In genomic region chr17:50056217-50056960, GRCh38 we compare ENCODE assay signal across 8 cellular contexts. TPM values are rescaled to one million over a fixed set of nuclear protein-coding genes. Genes with fewer than 3 reads are reported as not detected.
DNase-seq lines count a peak whose midpoint lies in the region; ATAC-seq and TF ChIP-seq lines count a peak whose summit lies in the region.

No MANE protein-coding gene starts in this region.

- POLR2A ChIA-PET in activated CD4-positive, alpha-beta T cell treated with anti-CD3 and anti-CD28 coated beads for 36 hours (lab: Charles Lee), result interaction anchor here (1.0 kb wide), 1 partner anchor 38 kb away, joined by 4 read pairs; no protein-coding TSS in a partner anchor

- peaks cover 4% of the 10 kb centered on the region for H3K27me3 Mint-ChIP-seq in activated CD4-positive, alpha-beta T cell treated with anti-CD3 and anti-CD28 coated beads for 36 hours

- peak overlapping the region; percentile 95 to 99 for H3K27ac ChIP-seq in coronary artery

- CTCF ChIA-PET in activated CD4-positive, alpha-beta T cell treated with anti-CD3 and anti-CD28 coated beads for 36 hours (lab: Charles Lee), result interaction anchor here (0.6 to 2.4 kb wide), 15 partner anchors 8 to 656 kb away, joined by 3 to 22 read pairs (median 4); partner anchors contain the start of gene PDK2

- intact Hi-C loops in activated CD4-positive, alpha-beta T cell treated with anti-CD3 and anti-CD28 coated beads for 36 hours (cut with DNase I, micrococcal nuclease), result loop anchor here in 1 of 2 experiments (1.0 kb wide), 3 partner anchors 29 to 87 kb away; partner anchors contain the start of genes DLX4 and PDK2

- H3K9me3 Mint-ChIP-seq in activated CD4-positive, alpha-beta T cell treated with anti-CD3 and anti-CD28 coated beads for 36 hours (ENCODE audit: low read depth), result no peaks in the 10 kb centered on the region

- peaks cover 25% of the 10 kb centered on the region for H3K4me1 Mint-ChIP-seq in activated CD4-positive, alpha-beta T cell treated with anti-CD3 and anti-CD28 coated beads for 36 hours

- DNase-seq in COLO668 (lab: John Stamatoyannopoulos, UW; ENCODE audit: unreplicated experiment) (peak; percentile 71), HCEC 1CT (peak; percentile 74), NCI-H2107 treated with DMSO at 0.1 percent for 48 hours (lab: John Stamatoyannopoulos, UW; ENCODE audit: unreplicated experiment) (peak; percentile 65), coronary artery (ENCODE audit: low spot score) (no peak), medulla oblongata (ENCODE audit: extremely low spot score) (peak; percentile 16), GDM1 (lab: John Stamatoyannopoulos, UW) (no peak)
- peak; percentile 85 for DNase-seq in activated CD4-positive, alpha-beta T cell treated with anti-CD3 and anti-CD28 coated beads for 36 hours
- peak; percentile 27 for DNase-seq in stimulated activated CD8-positive, alpha-beta memory T cell treated with anti-CD3 and anti-CD28 coated beads, Interleukin-15, amount 100 ng/mL, for 1 hour (ENCODE audit: low read depth)

- ATAC-seq in activated CD4-positive, alpha-beta T cell treated with anti-CD3 and anti-CD28 coated beads for 36 hours, result peak; percentile 87

- peak overlapping the region; percentile 82 for H3K4me3 Mint-ChIP-seq in activated CD4-positive, alpha-beta T cell treated with anti-CD3 and anti-CD28 coated beads for 36 hours

- H3K36me3 Mint-ChIP-seq in activated CD4-positive, alpha-beta T cell treated with anti-CD3 and anti-CD28 coated beads for 36 hours (ENCODE audit: low read depth), result no peaks in the 10 kb centered on the region

- TF ChIP-seq CTCF in coronary artery (IDR thresholded peaks at IDR 0.05), result no peak

- H3K4me3 ChIP-seq in coronary artery, result peak overlapping the region; percentile 97

- peak overlapping the region; percentile 25 for H3K27ac Mint-ChIP-seq in activated CD4-positive, alpha-beta T cell treated with anti-CD3 and anti-CD28 coated beads for 36 hours

RNA-seq across cellular contexts. Expression of gene ITGA3, which starts 0.5 kb away (rescaled TPM):
- total RNA-seq in activated CD4-positive, alpha-beta T cell treated with anti-CD3 and anti-CD28 coated beads for 36 hours, result 1 to 10 TPM; 6.8 to 7.8 TPM

RNA-seq across cellular contexts. Expression of gene PDK2, which starts 38.8 kb away (rescaled TPM):
- total RNA-seq in activated CD4-positive, alpha-beta T cell treated with anti-CD3 and anti-CD28 coated beads for 36 hours, result 10 to 100 TPM in 1 of 2 experiments, 1 to 10 TPM in 1; 9.8 to 16.2 TPM

Comparison
In these comparisons a context has a peak if more than half of its experiments do, and no peak if none do; other contexts are left out.
1. DNase-seq: peak in COLO668 (single experiment), HCEC 1CT (single experiment), NCI-H2107 treated with DMSO at 0.1 percent for 48 hours (single experiment), activated CD4-positive, alpha-beta T cell treated with anti-CD3 and anti-CD28 coated beads for 36 hours (single experiment), medulla oblongata (single experiment) and stimulated activated CD8-positive, alpha-beta memory T cell treated with anti-CD3 and anti-CD28 coated beads, Interleukin-15, amount 100 ng/mL, for 1 hour (single experiment); none in coronary artery (single experiment) and GDM1 (single experiment).